9 cellular contexts compared by ENCODE assay signal in genomic region chr9:89993678-89994630, GRCh38.
DNase-seq lines count a peak whose midpoint lies in the region; ATAC-seq lines count a peak whose summit lies in the region.
"Had no signal": no experiment of that assay in that cellular context is flagged by ENCODE, and none has a peak within 500 bp of the region (broad histone marks: within the 10 kb centered on the region; RNA-seq: fewer than 3 reads in every experiment).

No MANE protein-coding gene starts in this region.

- H3K36me3 Mint-ChIP-seq in activated T-cell treated with anti-CD3 and anti-CD28 coated beads, Interleukin-2, amount 50 U/mL, for 72 hours (ENCODE audit: insufficient read depth in 2 of 2): peaks cover 0 to 3% of the 10 kb centered on the region in 2 donors

- DNase-seq in AG20443 (ENCODE audit: low spot score) (peak; percentile 32), LoVo (ENCODE audit: low spot score) (peak; percentile 24), mesenchymal stem cell (peak; percentile 52), NCI-H1694 treated with DMSO at 0.1 percent for 48 hours (lab: John Stamatoyannopoulos, UW) (no peak)
- DNase-seq in activated T-cell treated with anti-CD3 and anti-CD28 coated beads, Interleukin-2, amount 50 U/mL, for 72 hours: no peak
- DNase-seq: T-helper 17 cell had no signal

- 7% methylated on average over 3 of the region's 5 CpGs for WGBS in mesenchymal stem cell

- H3K14ac ChIP-seq in mesenchymal stem cell (ENCODE audit: low read length in 2 of 2): peak overlapping the region in 1 of 2 experiments; percentile 19

- no peak overlapping the region for H2AK5ac ChIP-seq in mesenchymal stem cell (ENCODE audit: low read length, severe bottlenecking)

- peaks cover 13% of the 10 kb centered on the region for H3K4me1 Mint-ChIP-seq in activated T-cell treated with anti-CD3 and anti-CD28 coated beads, Interleukin-2, amount 50 U/mL, for 72 hours (ENCODE audit: low read depth)

- no peaks in the 10 kb centered on the region for H3K27me3 ChIP-seq in duodenal mucosa (ENCODE audit: control insufficient read depth in 1 of 2, insufficient read depth in 2 of 2, low read length in 2 of 2)
- H3K27me3 ChIP-seq in mesenchymal stem cell (ENCODE audit: control insufficient read depth in 1 of 2, insufficient read depth in 1 of 2, low read length in 2 of 2): peaks cover 0 to 6% of the 10 kb centered on the region in 2 experiments

- peaks cover 33 to 51% of the 10 kb centered on the region in 2 donors for H3K4me1 ChIP-seq in duodenal mucosa (ENCODE audit: control insufficient read depth in 1 of 2, insufficient read depth in 2 of 2, low read length in 2 of 2)
- peaks cover 13% of the 10 kb centered on the region for H3K4me1 ChIP-seq in mesenchymal stem cell (ENCODE audit: control insufficient read depth, insufficient read depth, low read depth, low read length)

- H3K4me3 Mint-ChIP-seq in activated T-cell treated with anti-CD3 and anti-CD28 coated beads, Interleukin-2, amount 50 U/mL, for 72 hours: no peak overlapping the region
- H3K4me3 Mint-ChIP-seq: T-helper 17 cell had no signal

- no peak overlapping the region for H3K27ac Mint-ChIP-seq in activated T-cell treated with anti-CD3 and anti-CD28 coated beads, Interleukin-2, amount 50 U/mL, for 72 hours
- H3K27ac Mint-ChIP-seq: T-helper 17 cell had no signal

- H3K9ac ChIP-seq in duodenal mucosa (ENCODE audit: low read depth in 1 of 2, low read length in 2 of 2): peak overlapping the region; percentile 3 to 15
- no peak overlapping the region for H3K9ac ChIP-seq in mesenchymal stem cell (ENCODE audit: low read length)

- H3K27me3 Mint-ChIP-seq in activated T-cell treated with anti-CD3 and anti-CD28 coated beads, Interleukin-2, amount 50 U/mL, for 72 hours (ENCODE audit: low read depth): no peaks in the 10 kb centered on the region

- H4K91ac ChIP-seq in mesenchymal stem cell (ENCODE audit: low read length): peak overlapping the region; percentile 74

- peak overlapping the region; percentile 27 for H3K4me2 ChIP-seq in mesenchymal stem cell (ENCODE audit: low read length, poor library complexity, severe bottlenecking)

- H2BK12ac ChIP-seq in mesenchymal stem cell (ENCODE audit: low read length in 2 of 2): peak overlapping the region; percentile 30 to 38

- H3K4ac ChIP-seq in mesenchymal stem cell (ENCODE audit: low read depth in 1 of 2, low read length in 2 of 2): no peak overlapping the region

- H3K36me3 ChIP-seq in duodenal mucosa (ENCODE audit: control insufficient read depth in 1 of 2, insufficient read depth in 2 of 2, low read length in 2 of 2) (no peaks in the 10 kb centered on the region), mesenchymal stem cell (ENCODE audit: control insufficient read depth in 1 of 2, insufficient read depth in 2 of 2, low read depth in 1 of 2, low read length in 2 of 2) (no peaks in the 10 kb centered on the region)

- no peaks in the 10 kb centered on the region for H3K9me3 Mint-ChIP-seq in activated T-cell treated with anti-CD3 and anti-CD28 coated beads, Interleukin-2, amount 50 U/mL, for 72 hours

- H3K4me3 ChIP-seq in duodenal mucosa (ENCODE audit: low read depth in 1 of 2, low read length in 2 of 2) (peak overlapping the region in 1 of 2 donors; percentile 26), mesenchymal stem cell (ENCODE audit: insufficient read depth in 1 of 2, low read depth in 1 of 2, low read length in 2 of 2) (no peak overlapping the region)

- H4K8ac ChIP-seq in mesenchymal stem cell (ENCODE audit: low read length): peak overlapping the region; percentile 61

- H3K27ac ChIP-seq in duodenal mucosa (ENCODE audit: low read depth, low read length) (peak overlapping the region; percentile 41), mesenchymal stem cell (ENCODE audit: low read length, poor library complexity, severe bottlenecking) (no peak overlapping the region)

- H3K18ac ChIP-seq in mesenchymal stem cell (ENCODE audit: low read depth in 1 of 2, low read length in 2 of 2): peak overlapping the region; percentile 80 to 81

- no peak overlapping the region for H2AFZ ChIP-seq in mesenchymal stem cell (ENCODE audit: low read depth, low read length)

- H2BK120ac ChIP-seq in mesenchymal stem cell (ENCODE audit: low read depth, low read length): no peak overlapping the region

- no peak overlapping the region for H2BK5ac ChIP-seq in mesenchymal stem cell (ENCODE audit: low read depth, low read length, poor library complexity, severe bottlenecking)

- ATAC-seq in activated T-cell treated with anti-CD3 and anti-CD28 coated beads, Interleukin-2, amount 50 U/mL, for 72 hours (replicated peaks in 1 of 2): no peak
- ATAC-seq in GM18870 (IDR thresholded peaks at IDR 0.05; ENCODE audit: unreplicated experiment) (no peak), GM18907 (IDR thresholded peaks at IDR 0.05; ENCODE audit: unreplicated experiment) (no peak)
- ATAC-seq: T-helper 17 cell had no signal

- H3K23ac ChIP-seq in mesenchymal stem cell (ENCODE audit: low read length in 2 of 2): peak overlapping the region in 1 of 2 experiments; percentile 40

- H3K9me3 ChIP-seq in duodenal mucosa (ENCODE audit: control insufficient read depth in 1 of 2, low read length in 2 of 2): no peaks in the 10 kb centered on the region
- no peaks in the 10 kb centered on the region for H3K9me3 ChIP-seq in mesenchymal stem cell (ENCODE audit: control insufficient read depth, low read length)

- no peak overlapping the region for H2BK15ac ChIP-seq in mesenchymal stem cell (ENCODE audit: low read depth, poor library complexity, severe bottlenecking)

- no peaks in the 10 kb centered on the region for H3K79me1 ChIP-seq in mesenchymal stem cell (replicated peaks; ENCODE audit: low read length, poor library complexity, severe bottlenecking)

Comparison
In these comparisons a context has a peak if more than half of its experiments do, and no peak if none do; other contexts are left out.
1. DNase-seq: peak in AG20443 (single experiment), LoVo (single experiment) and mesenchymal stem cell (single experiment); none in activated T-cell treated with anti-CD3 and anti-CD28 coated beads, Interleukin-2, amount 50 U/mL, for 72 hours (0 of 2) and NCI-H1694 treated with DMSO at 0.1 percent for 48 hours (single experiment).